In the genomic region with DNA sequence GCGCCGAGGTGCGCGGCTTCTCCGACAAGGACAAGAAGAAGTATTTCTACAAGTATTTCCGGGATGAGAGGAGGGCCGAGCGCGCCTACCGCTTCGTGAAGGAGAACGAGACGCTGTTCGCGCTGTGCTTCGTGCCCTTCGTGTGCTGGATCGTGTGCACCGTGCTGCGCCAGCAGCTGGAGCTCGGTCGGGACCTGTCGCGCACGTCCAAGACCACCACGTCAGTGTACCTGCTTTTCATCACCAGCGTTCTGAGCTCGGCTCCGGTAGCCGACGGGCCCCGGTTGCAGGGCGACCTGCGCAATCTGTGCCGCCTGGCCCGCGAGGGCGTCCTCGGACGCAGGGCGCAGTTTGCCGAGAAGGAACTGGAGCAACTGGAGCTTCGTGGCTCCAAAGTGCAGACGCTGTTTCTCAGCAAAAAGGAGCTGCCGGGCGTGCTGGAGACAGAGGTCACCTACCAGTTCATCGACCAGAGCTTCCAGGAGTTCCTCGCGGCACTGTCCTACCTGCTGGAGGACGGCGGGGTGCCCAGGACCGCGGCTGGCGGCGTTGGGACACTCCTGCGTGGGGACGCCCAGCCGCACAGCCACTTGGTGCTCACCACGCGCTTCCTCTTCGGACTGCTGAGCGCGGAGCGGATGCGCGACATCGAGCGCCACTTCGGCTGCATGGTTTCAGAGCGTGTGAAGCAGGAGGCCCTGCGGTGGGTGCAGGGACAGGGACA, we compare ENCODE assay signal across 10 cellular contexts. TPM values are rescaled to one million over a fixed set of nuclear protein-coding genes. Genes with fewer than 3 reads are reported as not detected.
A peak's percentile ranks its signal among the peaks of the same experiment; 100 is the strongest.
DNase-seq lines count a peak whose midpoint lies in the region; ATAC-seq and TF ChIP-seq lines count a peak whose summit lies in the region.
"Had no signal": no experiment of that assay in that cellular context is flagged by ENCODE, and none has a peak within 500 bp of the region (broad histone marks: within the 10 kb centered on the region; RNA-seq: fewer than 3 reads in every experiment).

No MANE protein-coding gene starts in this region.

- DNase-seq in stimulated activated CD4-positive, alpha-beta T cell treated with anti-CD3 and anti-CD28 coated beads, Interleukin-15, amount 100 ng/mL, for 24 hours = peak; percentile 61
- no peak for DNase-seq in stimulated activated CD4-positive, alpha-beta T cell treated with anti-CD3 and anti-CD28 coated beads, Interleukin-1b, Interleukin-23, amount 100 ng/mL, for 48 hours
- DNase-seq in activated T-helper 2 cell treated with anti-CD3 and anti-CD28 coated beads, Interferon-gamma antibody, Interleukin-2, Interleukin-4, amounts not matched to agents 10 μg/mL and 5 μg/mL and 100 μg/mL, durations not matched to agents 14 hours and 24 hours and 36 hours (ENCODE audit: low spot score) = no peak
- DNase-seq in memory B cell (ENCODE audit: low spot score in 2 of 2) (no peak), upper lobe of right lung (peak; percentile 67), NCI-H345 treated with DMSO at 0.1 percent for 48 hours (lab: John Stamatoyannopoulos, UW; ENCODE audit: unreplicated experiment) (no peak), NCI-H2081 treated with DMSO at 0.1 percent for 48 hours (lab: John Stamatoyannopoulos, UW) (no peak), gastrocnemius medialis (no peak)

- in situ Hi-C loops in gastrocnemius medialis (cut with MboI; ENCODE audit: low sequenced_read_pairs in 4 of 4) = no loop called here

- no peak for TF ChIP-seq POLR2A in gastrocnemius medialis (IDR thresholded peaks at IDR 0.05)

- TF ChIP-seq CTCF in upper lobe of right lung (IDR thresholded peaks at IDR 0.05) (no peak), gastrocnemius medialis (IDR thresholded peaks at IDR 0.05 in 4 of 5, conservative IDR thresholded peaks at IDR 0.05 in 1 of 5) (no peak)

- intact Hi-C loops in activated T-helper 2 cell treated with anti-CD3 and anti-CD28 coated beads, Interferon-gamma antibody, Interleukin-2, Interleukin-4, amounts not matched to agents 10 μg/mL and 5 μg/mL and 100 μg/mL, durations not matched to agents 14 hours and 24 hours and 36 hours (cut with micrococcal nuclease) = no loop called here
- intact Hi-C loops in upper lobe of right lung (cut with DNase I) (no loop called here), gastrocnemius medialis (cut with DNase I; ENCODE audit: low total_unique reads) (no loop called here)

- ATAC-seq in memory B cell (ENCODE audit: low read depth) (peak; percentile 53), upper lobe of right lung (peak; percentile 23), gastrocnemius medialis (no peak)

- H3K27ac Mint-ChIP-seq in activated T-helper 2 cell treated with anti-CD3 and anti-CD28 coated beads, Interferon-gamma antibody, Interleukin-2, Interleukin-4, amounts not matched to agents 10 μg/mL and 5 μg/mL and 100 μg/mL, durations not matched to agents 14 hours and 24 hours and 36 hours = no peak overlapping the region
- no peak overlapping the region for H3K27ac Mint-ChIP-seq in memory B cell

- H3K27me3 ChIP-seq in upper lobe of right lung (peaks cover 80% of the 10 kb centered on the region), gastrocnemius medialis (peaks cover 56 to 75% (median 68%) of the 10 kb centered on the region in 3 donors)

- peaks cover 23% of the 10 kb centered on the region for H3K36me3 Mint-ChIP-seq in activated T-helper 2 cell treated with anti-CD3 and anti-CD28 coated beads, Interferon-gamma antibody, Interleukin-2, Interleukin-4, amounts not matched to agents 10 μg/mL and 5 μg/mL and 100 μg/mL, durations not matched to agents 14 hours and 24 hours and 36 hours (ENCODE audit: low read depth)
- peaks cover 5% of the 10 kb centered on the region for H3K36me3 Mint-ChIP-seq in memory B cell

- H3K4me3 Mint-ChIP-seq in activated T-helper 2 cell treated with anti-CD3 and anti-CD28 coated beads, Interferon-gamma antibody, Interleukin-2, Interleukin-4, amounts not matched to agents 10 μg/mL and 5 μg/mL and 100 μg/mL, durations not matched to agents 14 hours and 24 hours and 36 hours (ENCODE audit: low read depth) = peak overlapping the region; percentile 72
- peak overlapping the region; percentile 73 for H3K4me3 Mint-ChIP-seq in memory B cell

- peaks cover 11% of the 10 kb centered on the region for H3K9me3 Mint-ChIP-seq in activated T-helper 2 cell treated with anti-CD3 and anti-CD28 coated beads, Interferon-gamma antibody, Interleukin-2, Interleukin-4, amounts not matched to agents 10 μg/mL and 5 μg/mL and 100 μg/mL, durations not matched to agents 14 hours and 24 hours and 36 hours
- peaks cover 3% of the 10 kb centered on the region for H3K9me3 Mint-ChIP-seq in memory B cell

- peaks cover 52% of the 10 kb centered on the region for H3K27me3 Mint-ChIP-seq in activated T-helper 2 cell treated with anti-CD3 and anti-CD28 coated beads, Interferon-gamma antibody, Interleukin-2, Interleukin-4, amounts not matched to agents 10 μg/mL and 5 μg/mL and 100 μg/mL, durations not matched to agents 14 hours and 24 hours and 36 hours (ENCODE audit: low read depth)
- H3K27me3 Mint-ChIP-seq in memory B cell = peaks cover 21% of the 10 kb centered on the region

- no peaks in the 10 kb centered on the region for H3K9me3 ChIP-seq in upper lobe of right lung
- H3K9me3 ChIP-seq in gastrocnemius medialis = no peaks in the 10 kb centered on the region

- H3K27ac ChIP-seq in upper lobe of right lung (no peak overlapping the region), gastrocnemius medialis (no peak overlapping the region)
- H3K27ac ChIP-seq: KMS-11 had no signal

- H3K4me1 Mint-ChIP-seq in activated T-helper 2 cell treated with anti-CD3 and anti-CD28 coated beads, Interferon-gamma antibody, Interleukin-2, Interleukin-4, amounts not matched to agents 10 μg/mL and 5 μg/mL and 100 μg/mL, durations not matched to agents 14 hours and 24 hours and 36 hours (ENCODE audit: low read depth) = peaks cover 40% of the 10 kb centered on the region
- H3K4me1 Mint-ChIP-seq in memory B cell = peaks cover 20% of the 10 kb centered on the region

- H3K4me1 ChIP-seq in upper lobe of right lung = peaks cover 30% of the 10 kb centered on the region
- peaks cover 0 to 8% of the 10 kb centered on the region in 2 donors for H3K4me1 ChIP-seq in gastrocnemius medialis

- H3K36me3 ChIP-seq in upper lobe of right lung (no peaks in the 10 kb centered on the region), gastrocnemius medialis (no peaks in the 10 kb centered on the region)

- peak overlapping the region; percentile 35 for H3K4me3 ChIP-seq in upper lobe of right lung
- peak overlapping the region in 1 of 4 donors; percentile 11 for H3K4me3 ChIP-seq in gastrocnemius medialis

RNA-seq across cellular contexts. Expression of a gene that starts 2.7 kb away (rescaled TPM):
- total RNA-seq in activated T-helper 2 cell treated with anti-CD3 and anti-CD28 coated beads, Interferon-gamma antibody, Interleukin-2, Interleukin-4, amounts not matched to agents 10 μg/mL and 5 μg/mL and 100 μg/mL, durations not matched to agents 14 hours and 24 hours and 36 hours = 0.97 and 1.1 TPM in 2 replicates
- 1.7 TPM for total RNA-seq in upper lobe of right lung
- total RNA-seq in gastrocnemius medialis = under 1 TPM in 1 of 4 donors, not detected in 3; 0.09 TPM

RNA-seq across cellular contexts. Expression of a gene that starts 8.0 kb away (rescaled TPM):
- 62.0 and 62.8 TPM in 2 replicates for total RNA-seq in activated T-helper 2 cell treated with anti-CD3 and anti-CD28 coated beads, Interferon-gamma antibody, Interleukin-2, Interleukin-4, amounts not matched to agents 10 μg/mL and 5 μg/mL and 100 μg/mL, durations not matched to agents 14 hours and 24 hours and 36 hours
- total RNA-seq in upper lobe of right lung (105 TPM), gastrocnemius medialis (1 to 10 TPM in 3 of 4 donors, under 1 TPM in 1; 0.98 to 3.4 (median 2.7) TPM)

RNA-seq across cellular contexts. Expression of a gene that starts 18.4 kb away (rescaled TPM):
- not detected in 2 replicates for total RNA-seq in activated T-helper 2 cell treated with anti-CD3 and anti-CD28 coated beads, Interferon-gamma antibody, Interleukin-2, Interleukin-4, amounts not matched to agents 10 μg/mL and 5 μg/mL and 100 μg/mL, durations not matched to agents 14 hours and 24 hours and 36 hours
- not detected for total RNA-seq in upper lobe of right lung
- total RNA-seq in gastrocnemius medialis = not detected
- total RNA-seq: lower leg skin had no signal

RNA-seq across cellular contexts. Expression of a gene that starts 26.7 kb away (rescaled TPM):
- total RNA-seq in activated T-helper 2 cell treated with anti-CD3 and anti-CD28 coated beads, Interferon-gamma antibody, Interleukin-2, Interleukin-4, amounts not matched to agents 10 μg/mL and 5 μg/mL and 100 μg/mL, durations not matched to agents 14 hours and 24 hours and 36 hours = 680 and 689 TPM in 2 replicates
- total RNA-seq in upper lobe of right lung = 521 TPM
- total RNA-seq in gastrocnemius medialis = 10 to 100 TPM; 37.8 to 80.9 (median 44.9) TPM

RNA-seq across cellular contexts. Expression of a gene that starts 32.9 kb away (rescaled TPM):
- 256 and 260 TPM in 2 replicates for total RNA-seq in activated T-helper 2 cell treated with anti-CD3 and anti-CD28 coated beads, Interferon-gamma antibody, Interleukin-2, Interleukin-4, amounts not matched to agents 10 μg/mL and 5 μg/mL and 100 μg/mL, durations not matched to agents 14 hours and 24 hours and 36 hours
- total RNA-seq in upper lobe of right lung (128 TPM), gastrocnemius medialis (100 to 1,000 TPM in 1 of 4 donors, 10 to 100 TPM in 3; 47.8 to 103 (median 80.5) TPM)

Comparison
In these comparisons a context has a peak if more than half of its experiments do, and no peak if none do; other contexts are left out.
1. DNase-seq: peak in stimulated activated CD4-positive, alpha-beta T cell treated with anti-CD3 and anti-CD28 coated beads, Interleukin-15, amount 100 ng/mL, for 24 hours (single experiment) and upper lobe of right lung (single experiment); none in stimulated activated CD4-positive, alpha-beta T cell treated with anti-CD3 and anti-CD28 coated beads, Interleukin-1b, Interleukin-23, amount 100 ng/mL, for 48 hours (single experiment), activated T-helper 2 cell treated with anti-CD3 and anti-CD28 coated beads, Interferon-gamma antibody, Interleukin-2, Interleukin-4, amounts not matched to agents 10 μg/mL and 5 μg/mL and 100 μg/mL, durations not matched to agents 14 hours and 24 hours and 36 hours (single experiment), memory B cell (0 of 2), NCI-H345 treated with DMSO at 0.1 percent for 48 hours (single experiment), NCI-H2081 treated with DMSO at 0.1 percent for 48 hours (single experiment) and gastrocnemius medialis (0 of 2).
2. ATAC-seq: peak in memory B cell (single experiment) and upper lobe of right lung (single experiment); none in gastrocnemius medialis (0 of 2).
3. RNA of a gene that starts 8.0 kb away (total RNA-seq): 105 TPM in upper lobe of right lung (single experiment) and 62.0 to 62.8 TPM in activated T-helper 2 cell treated with anti-CD3 and anti-CD28 coated beads, Interferon-gamma antibody, Interleukin-2, Interleukin-4, amounts not matched to agents 10 μg/mL and 5 μg/mL and 100 μg/mL, durations not matched to agents 14 hours and 24 hours and 36 hours; 0.98 to 3.4 TPM in gastrocnemius medialis; every median in the first group is over 10 times any median in the second.